ENCODE assay signal across 8 cellular contexts in genomic region chr3:184174646-184175492, GRCh38. TPM values are rescaled to one million over a fixed set of nuclear protein-coding genes. Genes with fewer than 3 reads are reported as not detected.
DNase-seq lines count a peak whose midpoint lies in the region; ATAC-seq and TF ChIP-seq lines count a peak whose summit lies in the region.

TSS of gene AP2M1 (plus strand) at chr3:184174855. CDS start at chr3:184176994, 2,139 bp downstream.

- peak within 1 kb of the TSS; percentile 92 for H3K27ac Mint-ChIP-seq in endothelial cell (ENCODE audit: unreplicated experiment)

- peak within 1 kb of the TSS; percentile 90 for H2AFZ ChIP-seq in OCI-LY3 (ENCODE audit: low read depth, low read length)

- H3K27me3 Mint-ChIP-seq in endothelial cell (ENCODE audit: unreplicated experiment): peaks cover 19% of the 10 kb centered on the region

- DNase-seq in D341Med (ENCODE audit: low spot score): peak; percentile 96
- DNase-seq in HuH-7 (ENCODE audit: low spot score): peak; percentile 98
- peak; percentile 98 for DNase-seq in activated CD8-positive, alpha-beta memory T cell treated with anti-CD3 and anti-CD28 coated beads, Interleukin-2, amount 50 U/mL, for 48 hours
- peak; percentile 98 for DNase-seq in endothelial cell (ENCODE audit: low spot score)
- DNase-seq in midbrain (lab: John Stamatoyannopoulos, UW): peak; percentile 99
- DNase-seq in stimulated activated CD8-positive, alpha-beta memory T cell treated with anti-CD3 and anti-CD28 coated beads, Interleukin-2, amount 100 ng/mL, for 1 hour (ENCODE audit: low read depth in 2 of 2): peak; percentile 94 to 96

- H3K4me1 ChIP-seq in OCI-LY3 (ENCODE audit: low read length): peaks cover 41% of the 10 kb centered on the region

- no peaks in the 10 kb centered on the region for H3K27me3 ChIP-seq in OCI-LY3 (ENCODE audit: low read depth, low read length)

- no peaks in the 10 kb centered on the region for H3K9me3 ChIP-seq in OCI-LY3 (ENCODE audit: insufficient read depth, low read length)

- H3K4me3 ChIP-seq in OCI-LY3 (ENCODE audit: low read length): peak within 1 kb of the TSS; percentile 92

- H3K9ac ChIP-seq in OCI-LY3 (ENCODE audit: low read length): peak within 1 kb of the TSS; percentile 94

- peak within 1 kb of the TSS; percentile 99 for H3K4me3 Mint-ChIP-seq in endothelial cell (ENCODE audit: unreplicated experiment)

- ATAC-seq in GM21515 (IDR thresholded peaks at IDR 0.05; ENCODE audit: unreplicated experiment): peak; percentile 92

- H3K27ac ChIP-seq in OCI-LY3 (ENCODE audit: low read length): peak within 1 kb of the TSS; percentile 33

- H3K36me3 Mint-ChIP-seq in endothelial cell (ENCODE audit: low read depth, unreplicated experiment): peaks cover 46% of the 10 kb centered on the region

- peaks cover 35% of the 10 kb centered on the region for H3K4me1 Mint-ChIP-seq in endothelial cell (ENCODE audit: unreplicated experiment)

- H3K36me3 ChIP-seq in OCI-LY3 (replicated peaks; ENCODE audit: low read depth, low read length): peaks cover 44% of the 10 kb centered on the region

- no peaks in the 10 kb centered on the region for H3K9me3 Mint-ChIP-seq in endothelial cell (ENCODE audit: unreplicated experiment)

- no peaks in the 10 kb centered on the region for H4K20me1 ChIP-seq in OCI-LY3 (ENCODE audit: insufficient read depth, low read length)

- peaks cover 25% of the 10 kb centered on the region for H3K79me2 ChIP-seq in OCI-LY3 (ENCODE audit: low read length)

- TF ChIP-seq CTCF in OCI-LY3 (IDR thresholded peaks at IDR 0.05; ENCODE audit: low read depth, low read length): peak; percentile 21; the same call in 1 of the 2 replicates
- no peak for TF ChIP-seq CTCF in endothelial cell (IDR thresholded peaks at IDR 0.05; ENCODE audit: unreplicated experiment)

- H3K4me2 ChIP-seq in OCI-LY3 (ENCODE audit: low read length): peak within 1 kb of the TSS; percentile 90

RNA-seq across cellular contexts. Expression of gene AP2M1, which starts in this region (rescaled TPM):
- total RNA-seq in endothelial cell (ENCODE audit: unreplicated experiment): 401 TPM

Comparison
In these comparisons a context has a peak if more than half of its experiments do, and no peak if none do; other contexts are left out.
1. Peak in every context shown above with its lines: DNase-seq, ATAC-seq, H3K4me3 ChIP-seq and H3K27ac ChIP-seq.